Comparison of ENCODE assay signal across 27 cellular contexts in the genomic region with DNA sequence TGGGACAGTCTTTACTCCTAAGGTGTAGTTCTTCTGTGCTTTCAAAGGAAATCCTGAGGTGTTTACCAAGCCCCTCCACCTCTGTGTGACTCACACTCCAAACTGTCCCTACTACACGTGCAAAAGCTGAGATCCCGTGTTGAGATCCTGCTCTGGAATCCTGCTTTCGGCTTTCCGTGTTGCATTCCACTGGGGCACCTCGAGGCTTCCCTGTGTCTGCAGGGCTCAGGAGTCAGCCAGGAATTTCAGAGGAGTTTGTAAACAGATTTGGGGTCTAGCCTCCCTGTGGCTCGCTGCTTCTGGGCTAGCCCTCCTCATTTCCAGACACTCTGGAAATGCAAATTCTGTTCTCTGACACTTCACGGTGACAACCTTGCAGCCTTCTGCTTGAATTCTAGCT. TPM values are rescaled to one million over a fixed set of nuclear protein-coding genes. Genes with fewer than 3 reads are reported as not detected.
"Had no signal": no experiment of that assay in that cellular context is flagged by ENCODE, and none has a peak within 500 bp of the region (broad histone marks: within the 10 kb centered on the region; RNA-seq: fewer than 3 reads in every experiment).

No MANE protein-coding gene starts in this region.

- H3K4me3 ChIP-seq: spleen, thoracic aorta, upper lobe of right lung had no signal

- H3K36me3 ChIP-seq: spleen, thoracic aorta, upper lobe of right lung had no signal

- H3K4me1 Mint-ChIP-seq: activated B cell treated with CpG ODN at 0.5 μM for 24 hours had no signal

- H3K4me3 Mint-ChIP-seq: activated B cell treated with CpG ODN at 0.5 μM for 24 hours; activated T-helper 1 cell treated with anti-CD3 and anti-CD28 coated beads, Interleukin-12 subunit alpha, Interleukin-12 subunit beta, Interleukin-2, Interleukin-4 antibody, amounts not matched to agents 30 ng/mL and 10 ng/mL and 1 ng/mL, durations not matched to agents 14 hours and 24 hours and 36 hours; brain; memory B cell had no signal

- DNase-seq: activated B cell treated with CpG ODN at 0.5 μM for 24 hours; activated CD4-positive, alpha-beta T cell treated with anti-CD3 and anti-CD28 coated beads for 4 hours; activated CD4-positive, alpha-beta T cell treated with anti-CD3 and anti-CD28 coated beads, Interleukin-2, amount 50 U/mL, for 48 hours; activated gamma-delta T cell treated with Interleukin-2 at 50 U/mL for 16 hours; aorta; dermis blood vessel endothelial cell; effector memory CD4-positive, alpha-beta T cell; hippocampal formation; left ventricle myocardium superior; occipital lobe; spleen; stimulated activated CD4-positive, alpha-beta T cell treated with anti-CD3 and anti-CD28 coated beads, Interleukin-4, amount 100 ng/mL, for 1 hour; stimulated activated naive CD4-positive, alpha-beta T cell treated with Interleukin-2 at 50 U/mL for 16 hours; T-helper 1 cell; upper lobe of right lung had no signal

- H3K27me3 Mint-ChIP-seq: brain had no signal

- H3K36me3 Mint-ChIP-seq: activated naive CD4-positive, alpha-beta T cell treated with anti-CD3 and anti-CD28 coated beads, Interleukin-2, amount 50 U/mL, for 72 hours had no signal

- H3K27ac ChIP-seq: spleen, thoracic aorta, upper lobe of right lung had no signal

- FAIRE-seq: endothelial cell of umbilical vein, frontal cortex had no signal

- H3K9me3 ChIP-seq: thoracic aorta, upper lobe of right lung had no signal

- H3K4me1 ChIP-seq: spleen, upper lobe of right lung had no signal

- H3K27ac Mint-ChIP-seq: activated B cell treated with CpG ODN at 0.5 μM for 24 hours; activated naive CD4-positive, alpha-beta T cell treated with anti-CD3 and anti-CD28 coated beads, Interleukin-2, amount 50 U/mL, for 72 hours; activated T-helper 1 cell treated with anti-CD3 and anti-CD28 coated beads, Interleukin-12 subunit alpha, Interleukin-12 subunit beta, Interleukin-2, Interleukin-4 antibody, amounts not matched to agents 30 ng/mL and 10 ng/mL and 1 ng/mL, durations not matched to agents 14 hours and 24 hours and 36 hours; brain; memory B cell had no signal

- ATAC-seq: activated naive CD4-positive, alpha-beta T cell treated with anti-CD3 and anti-CD28 coated beads, Interleukin-2, amount 50 U/mL, for 72 hours; esophagus mucosa; left ventricle myocardium superior; upper lobe of right lung had no signal

RNA-seq across cellular contexts. Expression of gene CACNA2D4, which starts 48.4 kb away (rescaled TPM):
- total RNA-seq: frontal cortex, occipital lobe had no signal
- polyA plus RNA-seq: neural cell had no signal

RNA-seq across cellular contexts. Expression of gene LRTM2, which starts 49.7 kb away (rescaled TPM):
- total RNA-seq: activated B cell treated with CpG ODN at 0.5 μM for 24 hours; activated naive CD4-positive, alpha-beta T cell treated with anti-CD3 and anti-CD28 coated beads, Interleukin-2, amount 50 U/mL, for 72 hours; activated T-helper 1 cell treated with anti-CD3 and anti-CD28 coated beads, Interleukin-12 subunit alpha, Interleukin-12 subunit beta, Interleukin-2, Interleukin-4 antibody, amounts not matched to agents 30 ng/mL and 10 ng/mL and 1 ng/mL, durations not matched to agents 14 hours and 24 hours and 36 hours; aorta; cardiac septum; chondrocyte; dermis blood vessel endothelial cell; endothelial cell of umbilical vein; esophagus mucosa; left ventricle myocardium superior; thoracic aorta; upper lobe of right lung had no signal
- polyA plus RNA-seq: adipose tissue, aorta, endothelial cell of umbilical vein, spleen had no signal
